36 cellular contexts compared by ENCODE assay signal in the genomic region with DNA sequence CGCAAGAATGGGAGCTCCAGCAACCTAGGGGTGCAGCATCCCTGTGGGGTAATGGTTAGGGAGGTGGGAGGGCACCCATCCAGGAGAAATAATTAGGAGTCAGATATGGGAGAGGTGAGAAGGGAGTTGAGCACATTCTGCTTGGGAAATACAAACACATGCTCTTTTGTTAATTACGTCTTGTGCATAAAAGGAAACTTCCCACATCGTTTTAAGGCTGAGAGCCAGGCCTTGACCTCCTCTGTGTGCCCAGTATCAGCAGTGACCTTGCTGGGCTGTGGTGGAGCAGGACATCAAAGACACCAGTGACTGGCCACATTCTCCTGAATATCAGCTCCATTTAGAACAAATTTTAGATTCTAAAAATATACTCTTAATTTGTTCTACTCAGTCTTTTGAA. TPM values are rescaled to one million over a fixed set of nuclear protein-coding genes. Genes with fewer than 3 reads are reported as not detected.
"Had no signal": no experiment of that assay in that cellular context is flagged by ENCODE, and none has a peak within 500 bp of the region (broad histone marks: within the 10 kb centered on the region; RNA-seq: fewer than 3 reads in every experiment).

No MANE protein-coding gene starts in this region.

- H3K27ac Mint-ChIP-seq: naive thymus-derived CD4-positive, alpha-beta T cell; natural killer cell; nephron; neural progenitor cell; progenitor cell of endocrine pancreas; stimulated activated memory B cell treated with anti-CD40 and anti-IgM and Interleukin-4, amounts not matched to agents 10 μg/mL and 1 μg/mL and 100 μg/mL, for 72 hours; stimulated activated naive CD8-positive, alpha-beta T cell treated with anti-CD3 and anti-CD28 coated beads, Interleukin-15, amount 100 ng/mL, for 72 hours; type B pancreatic cell had no signal

- H3K27ac ChIP-seq: neural progenitor cell, ovary, parathyroid adenoma, psoas muscle, skin epidermis, spleen, suprapubic skin, thoracic aorta, thyroid gland, tibial nerve, upper lobe of right lung, uterus had no signal

- H3K36me3 Mint-ChIP-seq: neural progenitor cell; stimulated activated memory B cell treated with anti-CD40 and anti-IgM and Interleukin-4, amounts not matched to agents 10 μg/mL and 1 μg/mL and 100 μg/mL, for 72 hours; type B pancreatic cell had no signal

- H2AFZ ChIP-seq: neural progenitor cell, parathyroid adenoma had no signal

- DNase-seq: naive thymus-derived CD4-positive, alpha-beta T cell; natural killer cell; occipital lobe; ovary; posterior cingulate gyrus; psoas muscle; right cardiac atrium; spleen; stimulated activated CD4-positive, alpha-beta T cell treated with anti-CD3 and anti-CD28 coated beads, Interleukin-12 subunit alpha, Interleukin-12 subunit beta, amount 100 ng/mL, for 4 hours; stimulated activated CD4-positive, alpha-beta T cell treated with anti-CD3 and anti-CD28 coated beads, Interleukin-1b, Interleukin-23, amount 100 ng/mL, for 48 hours; stimulated activated CD4-positive, alpha-beta T cell treated with anti-CD3 and anti-CD28 coated beads, Interleukin-4, amount 100 ng/mL, for 1 hour; stimulated activated CD4-positive, alpha-beta T cell treated with anti-CD3 and anti-CD28 coated beads, Interleukin-4, amount 100 ng/mL, for 4 hours; stimulated activated CD8-positive, alpha-beta memory T cell treated with anti-CD3 and anti-CD28 coated beads, Interleukin-4, amount 100 ng/mL, for 48 hours; stimulated activated naive CD4-positive, alpha-beta T cell; stimulated activated naive CD8-positive, alpha-beta T cell treated with anti-CD3 and anti-CD28 coated beads, Interleukin-15, amount 100 ng/mL, for 72 hours; stimulated activated naive CD8-positive, alpha-beta T cell treated with anti-CD3 and anti-CD28 coated beads, Interleukin-15, Interleukin-2, amounts not matched to agents 100 U/mL and 50 U/mL, for 24 hours; substantia nigra; thyroid gland; upper lobe of right lung; uterus had no signal

- H3K4me2 ChIP-seq: neural progenitor cell, smooth muscle cell had no signal

- H3K27me3 Mint-ChIP-seq: progenitor cell of endocrine pancreas; stimulated activated memory B cell treated with anti-CD40 and anti-IgM and Interleukin-4, amounts not matched to agents 10 μg/mL and 1 μg/mL and 100 μg/mL, for 72 hours; stimulated activated naive CD8-positive, alpha-beta T cell treated with anti-CD3 and anti-CD28 coated beads, Interleukin-15, amount 100 ng/mL, for 72 hours; type B pancreatic cell had no signal

- H3K36me3 ChIP-seq: neural progenitor cell, ovary, spleen, suprapubic skin, thoracic aorta, thyroid gland, tibial nerve, upper lobe of right lung, uterus had no signal

- H3K4me1 ChIP-seq: neural progenitor cell, parathyroid adenoma, psoas muscle, spleen, suprapubic skin, thyroid gland, tibial nerve, upper lobe of right lung, uterus had no signal

- H3K4me3 ChIP-seq: neural progenitor cell, ovary, psoas muscle, skin epidermis, smooth muscle cell, spleen, suprapubic skin, thoracic aorta, thyroid gland, tibial nerve, upper lobe of right lung, uterus had no signal

- H3K9me3 Mint-ChIP-seq: natural killer cell, type B pancreatic cell had no signal

- H3K27me3 ChIP-seq: neural progenitor cell, ovary, spleen, suprapubic skin, thyroid gland, tibial nerve, upper lobe of right lung, uterus had no signal

- H3K4me1 Mint-ChIP-seq: naive thymus-derived CD4-positive, alpha-beta T cell; natural killer cell; nephron; neural progenitor cell; stimulated activated memory B cell treated with anti-CD40 and anti-IgM and Interleukin-4, amounts not matched to agents 10 μg/mL and 1 μg/mL and 100 μg/mL, for 72 hours; stimulated activated naive CD8-positive, alpha-beta T cell treated with anti-CD3 and anti-CD28 coated beads, Interleukin-15, amount 100 ng/mL, for 72 hours had no signal

- H3K9me3 ChIP-seq: ovary, psoas muscle, thoracic aorta, thyroid gland, upper lobe of right lung, uterus had no signal

- H3K4me3 Mint-ChIP-seq: naive thymus-derived CD4-positive, alpha-beta T cell; natural killer cell; nephron; neural progenitor cell; stimulated activated memory B cell treated with anti-CD40 and anti-IgM and Interleukin-4, amounts not matched to agents 10 μg/mL and 1 μg/mL and 100 μg/mL, for 72 hours; stimulated activated naive CD8-positive, alpha-beta T cell treated with anti-CD3 and anti-CD28 coated beads, Interleukin-15, amount 100 ng/mL, for 72 hours; type B pancreatic cell had no signal

- H3K79me2 ChIP-seq: parathyroid adenoma had no signal

- ATAC-seq: naive thymus-derived CD4-positive, alpha-beta T cell; natural killer cell; psoas muscle; right cardiac atrium; sciatic nerve; stimulated activated memory B cell treated with anti-CD40 and anti-IgM and Interleukin-4, amounts not matched to agents 10 μg/mL and 1 μg/mL and 100 μg/mL, for 72 hours; stimulated activated naive CD8-positive, alpha-beta T cell treated with anti-CD3 and anti-CD28 coated beads, Interleukin-15, amount 100 ng/mL, for 72 hours; stimulated activated naive CD8-positive, alpha-beta T cell treated with anti-CD3 and anti-CD28 coated beads, Interleukin-15, Interleukin-2, amounts not matched to agents 100 U/mL and 50 U/mL, for 24 hours; upper lobe of right lung had no signal

RNA-seq across cellular contexts. Expression of a gene that starts 22.6 kb away (rescaled TPM):
- total RNA-seq: naive thymus-derived CD4-positive, alpha-beta T cell; natural killer cell; occipital lobe; osteoblast; ovary; psoas muscle; renal cortical epithelial cell; right cardiac atrium; sciatic nerve; smooth muscle cell; spleen; thoracic aorta; thyroid gland; tibial nerve; upper lobe of right lung; urinary bladder; uterus had no signal
- polyA plus RNA-seq: naive thymus-derived CD4-positive, alpha-beta T cell; neural cell; ovary; psoas muscle; right cardiac atrium; smooth muscle cell; spleen had no signal

RNA-seq across cellular contexts. Expression of a gene that starts 34.3 kb away (rescaled TPM):
- total RNA-seq: osteoblast, progenitor cell of endocrine pancreas, psoas muscle, smooth muscle cell, suprapubic skin, thoracic aorta, thyroid gland, tibial nerve, urinary bladder, uterus had no signal
- polyA plus RNA-seq: naive thymus-derived CD4-positive, alpha-beta T cell; ovary; psoas muscle; smooth muscle cell; spleen; urinary bladder had no signal
